Comparison of ENCODE assay signal across 18 cellular contexts in the genomic region with DNA sequence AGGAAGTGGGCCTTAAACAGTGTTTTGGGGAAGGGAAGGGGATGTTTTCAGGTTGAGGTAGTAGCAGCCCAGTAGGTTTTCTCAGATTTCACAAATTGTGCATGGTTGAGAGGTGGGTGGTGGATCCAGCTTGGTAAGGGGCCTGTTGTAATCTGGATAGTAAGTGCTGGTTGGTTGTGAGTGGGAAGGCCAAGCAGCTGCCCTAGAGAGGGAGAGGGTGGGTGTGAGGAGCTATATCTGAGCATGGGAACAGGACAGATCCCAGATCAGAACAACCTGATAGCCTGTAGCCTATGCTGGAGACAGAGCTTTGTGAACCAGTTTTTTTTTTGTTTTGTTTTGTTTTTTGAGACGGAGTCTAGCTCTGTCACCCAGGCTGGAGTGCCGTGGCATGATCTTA. TPM values are rescaled to one million over a fixed set of nuclear protein-coding genes. Genes with fewer than 3 reads are reported as not detected.
DNase-seq lines count a peak whose midpoint lies in the region; ATAC-seq and TF ChIP-seq lines count a peak whose summit lies in the region.
"Had no signal": no experiment of that assay in that cellular context is flagged by ENCODE, and none has a peak within 500 bp of the region (broad histone marks: within the 10 kb centered on the region; RNA-seq: fewer than 3 reads in every experiment).

No MANE protein-coding gene starts in this region.

- H3K4me3 ChIP-seq in heart left ventricle: peak overlapping the region in 1 of 12 donors; percentile 11
- H3K4me3 ChIP-seq in IMR-90 (ENCODE audit: insufficient read depth, low read depth, low read length): no peak overlapping the region
- H3K4me3 ChIP-seq in right cardiac atrium (ENCODE audit: low read length): no peak overlapping the region
- H3K4me3 ChIP-seq: GM23338, MG63, PC-9 had no signal

- in situ Hi-C loops in IMR-90 (cut with MboI; ENCODE audit: low sequenced_read_pairs): no loop called here

- no peaks in the 10 kb centered on the region for H3K4me1 Mint-ChIP-seq in stimulated activated effector memory CD8-positive, alpha-beta T cell treated with anti-CD3 and anti-CD28 coated beads, Interleukin-12 subunit alpha, Interleukin-12 subunit beta, amount 100 ng/mL, for 72 hours
- H3K4me1 Mint-ChIP-seq: B cell, GM23338 had no signal

- WGBS in heart left ventricle, 4 donors: 90 to 100% (median 96%) methylated on average over 2 of the region's 2 CpGs
- WGBS in IMR-90 (ENCODE audit: extremely low coverage in 2 of 2, insufficient read length in 1 of 2), 2 experiments: no CpG with 5 or more reads among the region's 2 CpGs
- WGBS in right cardiac atrium: 97% methylated on average over 2 of the region's 2 CpGs

- no peaks in the 10 kb centered on the region for H3K9me3 Mint-ChIP-seq in stimulated activated effector memory CD8-positive, alpha-beta T cell treated with anti-CD3 and anti-CD28 coated beads, Interleukin-12 subunit alpha, Interleukin-12 subunit beta, amount 100 ng/mL, for 72 hours
- H3K9me3 Mint-ChIP-seq: CD4-positive, alpha-beta memory T cell; GM23338 had no signal

- intact Hi-C loops in heart left ventricle (cut with DNase I): loop anchor here in 3 of 10 donors (2.0 to 5.0 kb wide), 3 partner anchors 37 to 87 kb away; a partner anchor contains a TSS
- intact Hi-C loops in Right ventricle myocardium superior (cut with DNase I): no loop called here
- intact Hi-C loops in IMR-90 (cut with micrococcal nuclease): no loop called here
- intact Hi-C loops in right cardiac atrium (cut with DNase I): no loop called here

- H2AK9ac ChIP-seq in IMR-90 (replicated peaks; ENCODE audit: low read depth, low read length, poor library complexity): peak overlapping the region; percentile 97

- H4K5ac ChIP-seq in IMR-90 (ENCODE audit: low read depth, low read length): no peak overlapping the region

- POLR2A ChIA-PET in IMR-90 (lab: Charles Lee; ENCODE audit: unreplicated experiment): no interaction called here

- no peak overlapping the region for H3K18ac ChIP-seq in IMR-90 (ENCODE audit: low read depth, low read length)

- H3K4ac ChIP-seq in IMR-90 (ENCODE audit: low read depth, low read length): no peak overlapping the region

- no peak overlapping the region for H3K56ac ChIP-seq in IMR-90 (ENCODE audit: extremely low read depth, insufficient read depth, low read length)

- H2AFZ ChIP-seq in IMR-90 (replicated peaks; ENCODE audit: low read length, poor library complexity): no peak overlapping the region
- H2AFZ ChIP-seq: GM23338, PC-9 had no signal

- TF ChIP-seq POLR2A in heart left ventricle (IDR thresholded peaks at IDR 0.05) (no peak), IMR-90 (IDR thresholded peaks at IDR 0.05; ENCODE audit: low read depth, low read length) (no peak)

- TF ChIP-seq RAD21 in IMR-90 (IDR thresholded peaks at IDR 0.05; ENCODE audit: low read length): no peak

- no peak overlapping the region for H3K14ac ChIP-seq in IMR-90 (replicated peaks; ENCODE audit: low read depth, low read length)

- no peak overlapping the region for H4K8ac ChIP-seq in IMR-90 (ENCODE audit: low read depth in 2 of 2, low read length in 2 of 2)

- 0 out of 2 replicates have a peak overlapping the region, but pooled peaks have one; percentile 33 for H2AK5ac ChIP-seq in IMR-90 (ENCODE audit: low read depth, low read length)

- peak in 1 of 4 donors; percentile 13 for ATAC-seq in heart left ventricle
- no peak for ATAC-seq in Right ventricle myocardium superior (ENCODE audit: poor library complexity)
- ATAC-seq in IMR-90 (ENCODE audit: low read depth): no peak
- ATAC-seq in right cardiac atrium: no peak
- ATAC-seq in stimulated activated effector memory CD8-positive, alpha-beta T cell treated with anti-CD3 and anti-CD28 coated beads, Interleukin-12 subunit alpha, Interleukin-12 subunit beta, amount 100 ng/mL, for 72 hours: no peak

- peaks cover 0 to 4% of the 10 kb centered on the region in 2 experiments; a peak in 1 of 4 replicates for H3K79me1 ChIP-seq in IMR-90 (ENCODE audit: low read depth in 1 of 2, low read length in 2 of 2)

- no peak overlapping the region for H2BK20ac ChIP-seq in IMR-90 (ENCODE audit: low read depth, low read length)

- no peak overlapping the region for H2BK15ac ChIP-seq in IMR-90 (ENCODE audit: low read depth, low read length)

- dilution Hi-C loops in IMR-90 (cut with HindIII; ENCODE audit: low sequenced_read_pairs, unreplicated experiment): no loop called here

- no peak overlapping the region for H3K4me2 ChIP-seq in IMR-90 (ENCODE audit: low read depth, low read length)
- H3K4me2 ChIP-seq: GM23338, KMS-11, PC-9 had no signal

- TF ChIP-seq CTCF in heart left ventricle (IDR thresholded peaks at IDR 0.05) (no peak), IMR-90 (conservative IDR thresholded peaks at IDR 0.05; ENCODE audit: low read depth, low read length) (no peak)

- DNase-seq in heart left ventricle: peak in 1 of 5 donors; percentile 19
- DNase-seq in Right ventricle myocardium superior: no peak
- DNase-seq in IMR-90: no peak
- DNase-seq in right cardiac atrium: no peak
- no peak for DNase-seq in stimulated activated effector memory CD8-positive, alpha-beta T cell treated with anti-CD3 and anti-CD28 coated beads, Interleukin-12 subunit alpha, Interleukin-12 subunit beta, amount 100 ng/mL, for 72 hours (ENCODE audit: low spot score in 2 of 2)
- DNase-seq in GM19238 (ENCODE audit: insufficient read length, low spot score): no peak
- DNase-seq in activated CD4-positive, alpha-beta T cell treated with anti-CD3 and anti-CD28 coated beads for 4 hours: no peak
- DNase-seq: CD4-positive, alpha-beta memory T cell; DMS79 treated with DMSO at 0.1 percent for 48 hours; MG63; NCI-H1092 treated with DMSO at 0.1 percent for 48 hours; NCI-H187; NCI-H2171; NCI-H774; PC-9 had no signal

- H3K9ac ChIP-seq in IMR-90 (ENCODE audit: low read depth, low read length): no peak overlapping the region
- H3K9ac ChIP-seq: KMS-11 had no signal

- peaks cover 92% of the 10 kb centered on the region for H3K36me3 Mint-ChIP-seq in stimulated activated effector memory CD8-positive, alpha-beta T cell treated with anti-CD3 and anti-CD28 coated beads, Interleukin-12 subunit alpha, Interleukin-12 subunit beta, amount 100 ng/mL, for 72 hours

- peak overlapping the region; percentile 84 for H3K27ac Mint-ChIP-seq in stimulated activated effector memory CD8-positive, alpha-beta T cell treated with anti-CD3 and anti-CD28 coated beads, Interleukin-12 subunit alpha, Interleukin-12 subunit beta, amount 100 ng/mL, for 72 hours
- H3K27ac Mint-ChIP-seq: B cell, GM23338 had no signal

- no peaks in the 10 kb centered on the region for H4K20me1 ChIP-seq in IMR-90 (ENCODE audit: insufficient read depth, low read length)

- H3K9me1 ChIP-seq in IMR-90 (ENCODE audit: insufficient read depth, low read length): peaks cover 23% of the 10 kb centered on the region; the same call in 1 of the 2 replicates

- H3K36me3 ChIP-seq in heart left ventricle (peaks cover 0 to 100% (median 96%) of the 10 kb centered on the region in 9 donors), IMR-90 (ENCODE audit: control insufficient read depth, insufficient read depth, low read length) (peaks cover 34% of the 10 kb centered on the region)

- H3K4me1 ChIP-seq in heart left ventricle: peaks cover 0 to 16% (median 2%) of the 10 kb centered on the region in 12 donors
- peaks cover 4% of the 10 kb centered on the region for H3K4me1 ChIP-seq in IMR-90 (ENCODE audit: control insufficient read depth, insufficient read depth, low read length)
- H3K4me1 ChIP-seq in right cardiac atrium (ENCODE audit: control insufficient read depth, insufficient read depth, low read length): peaks cover 2% of the 10 kb centered on the region

- H3K23ac ChIP-seq in IMR-90 (ENCODE audit: low read depth, low read length): no peak overlapping the region

- no TSS peak for BruUV-seq in IMR-90 (replicated peaks; lab: Mats Ljungman, UMichigan)

- no peak overlapping the region for H4K91ac ChIP-seq in IMR-90 (ENCODE audit: insufficient read depth, low read depth, low read length)

- H3K27ac ChIP-seq in heart left ventricle: peak overlapping the region; percentile 9 to 89 (median 70)
- no peak overlapping the region for H3K27ac ChIP-seq in IMR-90 (ENCODE audit: insufficient read depth, low read length)
- peak overlapping the region; percentile 80 for H3K27ac ChIP-seq in right cardiac atrium (ENCODE audit: low read length)
- H3K27ac ChIP-seq: KMS-11, PC-9 had no signal

- no peak overlapping the region for H2BK120ac ChIP-seq in IMR-90 (ENCODE audit: low read depth, low read length)

- no peaks in the 10 kb centered on the region for H3K27me3 ChIP-seq in heart left ventricle
- no peaks in the 10 kb centered on the region for H3K27me3 ChIP-seq in IMR-90 (ENCODE audit: control insufficient read depth, insufficient read depth, low read length)
- H3K27me3 ChIP-seq in right cardiac atrium (ENCODE audit: control insufficient read depth, insufficient read depth): no peaks in the 10 kb centered on the region
- H3K27me3 ChIP-seq: MG63 had no signal

- H3K4me3 Mint-ChIP-seq in stimulated activated effector memory CD8-positive, alpha-beta T cell treated with anti-CD3 and anti-CD28 coated beads, Interleukin-12 subunit alpha, Interleukin-12 subunit beta, amount 100 ng/mL, for 72 hours: no peak overlapping the region
- H3K4me3 Mint-ChIP-seq: B cell; CD4-positive, alpha-beta memory T cell; GM23338 had no signal

- peaks cover 0 to 3% (median 0%) of the 10 kb centered on the region in 12 donors for H3K9me3 ChIP-seq in heart left ventricle
- H3K9me3 ChIP-seq in IMR-90 (ENCODE audit: control insufficient read depth, insufficient read depth, low read length): peaks cover 4% of the 10 kb centered on the region; the same call in 1 of the 2 replicates
- H3K9me3 ChIP-seq in right cardiac atrium (ENCODE audit: control insufficient read depth, low read length): no peaks in the 10 kb centered on the region
- H3K9me3 ChIP-seq: MG63 had no signal

- CTCF ChIA-PET in IMR-90 (lab: Yijun Ruan, JAX): no interaction called here

- no peak overlapping the region for H2BK5ac ChIP-seq in IMR-90 (ENCODE audit: low read depth, low read length, poor library complexity, severe bottlenecking)

TF ChIP-seq in IMR-90, 13 proteins besides CTCF, POLR2A, EP300 and RAD21 (continues in another document):
- TF ChIP-seq MXI1 (IDR thresholded peaks at IDR 0.05; ENCODE audit: borderline replicate concordance, low read depth, low read length) (no peak), FOS (IDR thresholded peaks at IDR 0.05; ENCODE audit: low read depth, low read length) (no peak), NFE2L2 (IDR thresholded peaks at IDR 0.05; ENCODE audit: low read depth, low read length) (no peak), CEBPB (IDR thresholded peaks at IDR 0.05; ENCODE audit: low read depth, low read length) (no peak), SMC3 (IDR thresholded peaks at IDR 0.05; ENCODE audit: low read depth, low read length) (no peak), BHLHE40 (IDR thresholded peaks at IDR 0.05; ENCODE audit: low read depth, low read length) (no peak)

RNA-seq across cellular contexts. Expression of a gene that starts 53.9 kb away (rescaled TPM):
- total RNA-seq in heart left ventricle (10 to 100 TPM; 18.5 to 71.5 (median 46.5) TPM), Right ventricle myocardium superior (54.1 TPM), IMR-90 (2012; rRNA removed) (2.8 and 3.0 TPM in 2 replicates), right cardiac atrium (10 to 100 TPM; 47.4 to 61.6 (median 51.2) TPM)
- polyA plus RNA-seq in heart left ventricle (10 to 100 TPM; 44.4 to 45.7 TPM), IMR-90 (2012; rRNA removed) (22.9 and 24.0 TPM in 2 replicates), right cardiac atrium (36.3 TPM)
- polyA plus RNA-seq in IMR-90 (2012; cell fraction: cytosol; rRNA removed): 6.2 and 11.7 TPM in 2 replicates
- polyA plus RNA-seq in IMR-90 (2012; cell fraction: nucleus; rRNA removed; ENCODE audit: low replicate concordance): 98.7 and 169 TPM in 2 replicates
